ENCODE assay signal across 8 cellular contexts in the genomic region with DNA sequence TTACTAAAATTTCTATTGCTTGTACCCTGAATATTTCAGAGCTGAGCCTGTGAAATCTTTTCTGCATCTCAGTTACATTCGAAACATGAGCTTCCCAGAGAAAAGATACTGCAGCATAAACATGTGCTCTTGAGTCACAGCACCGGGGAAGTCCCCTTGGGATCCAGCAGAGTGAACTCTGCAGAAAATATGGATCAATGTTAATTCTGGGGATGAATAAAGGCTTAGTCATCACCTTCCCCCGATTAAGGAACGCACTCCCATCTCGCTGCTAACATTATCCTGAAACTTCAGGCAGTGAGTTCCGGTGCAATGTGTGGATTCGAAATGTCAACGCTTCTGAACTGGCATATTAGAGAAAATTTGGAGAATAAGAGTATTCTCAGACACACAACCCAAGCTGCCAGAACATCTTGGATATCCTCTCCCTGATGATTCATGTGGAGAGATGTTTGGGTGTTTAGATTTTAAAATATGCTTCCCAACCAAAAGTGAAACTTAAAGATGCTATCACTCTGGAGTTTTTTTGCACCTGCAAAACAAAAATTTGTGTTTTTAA.
DNase-seq lines count a peak whose midpoint lies in the region; ATAC-seq and TF ChIP-seq lines count a peak whose summit lies in the region.

No MANE protein-coding gene starts in this region.

- peak; percentile 92 for ATAC-seq in SK-N-SH treated with all-trans-retinoic acid at 6 μM for 48 hours
- ATAC-seq in HG03520 (IDR thresholded peaks at IDR 0.05; ENCODE audit: unreplicated experiment): no peak
- no peak for ATAC-seq in HG02884 (IDR thresholded peaks at IDR 0.05; ENCODE audit: unreplicated experiment)

- no peak for TF ChIP-seq CTCF in fibroblast of the aortic adventitia (IDR thresholded peaks at IDR 0.05; ENCODE audit: insufficient read depth, low read length)
- TF ChIP-seq CTCF in retinal pigment epithelial cell (conservative IDR thresholded peaks at IDR 0.05; ENCODE audit: low read depth, low read length): no peak

- peak overlapping the region; percentile 58 for H3K4me3 ChIP-seq in fibroblast of the aortic adventitia (ENCODE audit: low read depth, low read length)
- peak overlapping the region; percentile 36 for H3K4me3 ChIP-seq in retinal pigment epithelial cell (ENCODE audit: low read length)

- DNase-seq in H4 (ENCODE audit: low spot score) (peak; percentile 44), fibroblast of the aortic adventitia (ENCODE audit: low read depth) (peak; percentile 98), retinal pigment epithelial cell (ENCODE audit: low read depth) (peak; percentile 94)
- no peak for DNase-seq in effector CD8-positive, alpha-beta T cell (lab: John Stamatoyannopoulos, UW)
- DNase-seq in activated naive CD4-positive, alpha-beta T cell treated with Interleukin-2 at 50 U/mL for 16 hours: no peak

TF ChIP-seq in SK-N-SH treated with all-trans-retinoic acid at 6 μM for 48 hours, 23 proteins besides CTCF, POLR2A, EP300 and RAD21:
- TF ChIP-seq ZC3H10 (CRISPR knock-in tag; IDR thresholded peaks at IDR 0.05) (no peak), ISL1 (CRISPR knock-in tag; IDR thresholded peaks at IDR 0.05) (0 out of 2 replicates have a peak, but pooled peaks have one; percentile 16)

Comparison
In these comparisons a context has a peak if more than half of its experiments do, and no peak if none do; other contexts are left out.
1. DNase-seq: peak in H4 (single experiment), fibroblast of the aortic adventitia (single experiment) and retinal pigment epithelial cell (single experiment); none in effector CD8-positive, alpha-beta T cell (single experiment) and activated naive CD4-positive, alpha-beta T cell treated with Interleukin-2 at 50 U/mL for 16 hours (single experiment).